1 cellular context compared by ENCODE assay signal in genomic region chr6:34922177-34922663, GRCh38.
TF ChIP-seq lines count a peak whose summit lies in the region.

No MANE protein-coding gene starts in this region.

TF ChIP-seq in H1, 55 proteins besides CTCF, POLR2A, EP300 and RAD21:
- TF ChIP-seq POU5F1 (IDR thresholded peaks at IDR 0.05; ENCODE audit: low read depth, low read length) (no peak), KDM1A (IDR thresholded peaks at IDR 0.05; ENCODE audit: borderline replicate concordance, low read length) (0 out of 2 replicates have a peak, but pooled peaks have one; percentile 48)
